1 cellular context compared by ENCODE assay signal in the genomic region with DNA sequence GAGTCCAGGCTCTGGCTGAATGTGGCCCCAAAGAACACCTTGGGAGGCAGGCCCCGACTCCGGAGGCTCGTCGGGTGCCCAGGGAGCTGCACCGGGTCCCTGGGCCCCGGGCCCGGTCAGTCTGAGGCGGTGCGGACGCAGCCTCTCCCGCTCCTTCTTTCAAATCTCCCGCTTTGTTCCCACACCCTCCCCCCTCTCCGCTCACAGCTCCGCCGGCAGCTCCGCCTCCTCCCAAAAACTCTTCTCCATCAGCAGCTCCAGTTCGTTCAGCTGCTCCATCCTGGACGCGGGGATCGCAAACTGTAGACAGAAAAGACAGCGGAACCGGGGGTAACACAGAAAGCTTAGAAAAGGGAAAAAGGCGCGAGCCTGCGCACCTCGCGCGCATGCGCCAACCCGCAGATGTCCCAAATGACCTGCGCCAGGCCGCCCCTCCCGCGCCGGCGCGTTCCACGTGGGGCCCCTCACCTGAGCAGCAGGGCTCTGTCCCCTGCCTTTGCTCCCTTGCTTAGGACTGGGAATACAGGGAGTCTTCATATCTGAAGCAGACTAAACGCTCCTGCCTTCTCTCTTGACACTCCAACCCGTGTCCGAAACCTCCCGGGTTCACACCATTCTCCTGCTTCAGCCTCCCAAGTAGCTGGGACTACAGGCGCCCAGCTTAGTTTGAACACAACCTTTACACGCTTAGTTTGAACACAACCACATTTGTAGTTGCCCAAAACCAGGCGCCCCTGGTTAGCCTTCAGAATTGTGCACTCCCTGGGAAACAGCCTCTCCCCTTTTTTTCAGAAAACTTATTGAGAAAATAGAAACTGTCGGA.
TF ChIP-seq lines count a peak whose summit lies in the region.

A gene with protein sequence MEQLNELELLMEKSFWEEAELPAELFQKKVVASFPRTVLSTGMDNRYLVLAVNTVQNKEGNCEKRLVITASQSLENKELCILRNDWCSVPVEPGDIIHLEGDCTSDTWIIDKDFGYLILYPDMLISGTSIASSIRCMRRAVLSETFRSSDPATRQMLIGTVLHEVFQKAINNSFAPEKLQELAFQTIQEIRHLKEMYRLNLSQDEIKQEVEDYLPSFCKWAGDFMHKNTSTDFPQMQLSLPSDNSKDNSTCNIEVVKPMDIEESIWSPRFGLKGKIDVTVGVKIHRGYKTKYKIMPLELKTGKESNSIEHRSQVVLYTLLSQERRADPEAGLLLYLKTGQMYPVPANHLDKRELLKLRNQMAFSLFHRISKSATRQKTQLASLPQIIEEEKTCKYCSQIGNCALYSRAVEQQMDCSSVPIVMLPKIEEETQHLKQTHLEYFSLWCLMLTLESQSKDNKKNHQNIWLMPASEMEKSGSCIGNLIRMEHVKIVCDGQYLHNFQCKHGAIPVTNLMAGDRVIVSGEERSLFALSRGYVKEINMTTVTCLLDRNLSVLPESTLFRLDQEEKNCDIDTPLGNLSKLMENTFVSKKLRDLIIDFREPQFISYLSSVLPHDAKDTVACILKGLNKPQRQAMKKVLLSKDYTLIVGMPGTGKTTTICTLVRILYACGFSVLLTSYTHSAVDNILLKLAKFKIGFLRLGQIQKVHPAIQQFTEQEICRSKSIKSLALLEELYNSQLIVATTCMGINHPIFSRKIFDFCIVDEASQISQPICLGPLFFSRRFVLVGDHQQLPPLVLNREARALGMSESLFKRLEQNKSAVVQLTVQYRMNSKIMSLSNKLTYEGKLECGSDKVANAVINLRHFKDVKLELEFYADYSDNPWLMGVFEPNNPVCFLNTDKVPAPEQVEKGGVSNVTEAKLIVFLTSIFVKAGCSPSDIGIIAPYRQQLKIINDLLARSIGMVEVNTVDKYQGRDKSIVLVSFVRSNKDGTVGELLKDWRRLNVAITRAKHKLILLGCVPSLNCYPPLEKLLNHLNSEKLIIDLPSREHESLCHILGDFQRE (minus strand): TSS at position 388 of the 823 bp plus-strand sequence. CDS start 109 bp downstream, at position 279.

TF ChIP-seq in HepG2, 621 proteins besides CTCF, POLR2A, EP300 and RAD21 (continued from another document and continues in another):
- TF ChIP-seq, protein P1, sequence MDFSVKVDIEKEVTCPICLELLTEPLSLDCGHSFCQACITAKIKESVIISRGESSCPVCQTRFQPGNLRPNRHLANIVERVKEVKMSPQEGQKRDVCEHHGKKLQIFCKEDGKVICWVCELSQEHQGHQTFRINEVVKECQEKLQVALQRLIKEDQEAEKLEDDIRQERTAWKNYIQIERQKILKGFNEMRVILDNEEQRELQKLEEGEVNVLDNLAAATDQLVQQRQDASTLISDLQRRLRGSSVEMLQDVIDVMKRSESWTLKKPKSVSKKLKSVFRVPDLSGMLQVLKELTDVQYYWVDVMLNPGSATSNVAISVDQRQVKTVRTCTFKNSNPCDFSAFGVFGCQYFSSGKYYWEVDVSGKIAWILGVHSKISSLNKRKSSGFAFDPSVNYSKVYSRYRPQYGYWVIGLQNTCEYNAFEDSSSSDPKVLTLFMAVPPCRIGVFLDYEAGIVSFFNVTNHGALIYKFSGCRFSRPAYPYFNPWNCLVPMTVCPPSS (IDR thresholded peaks at IDR 0.05) = no peak
- TF ChIP-seq, protein P2, sequence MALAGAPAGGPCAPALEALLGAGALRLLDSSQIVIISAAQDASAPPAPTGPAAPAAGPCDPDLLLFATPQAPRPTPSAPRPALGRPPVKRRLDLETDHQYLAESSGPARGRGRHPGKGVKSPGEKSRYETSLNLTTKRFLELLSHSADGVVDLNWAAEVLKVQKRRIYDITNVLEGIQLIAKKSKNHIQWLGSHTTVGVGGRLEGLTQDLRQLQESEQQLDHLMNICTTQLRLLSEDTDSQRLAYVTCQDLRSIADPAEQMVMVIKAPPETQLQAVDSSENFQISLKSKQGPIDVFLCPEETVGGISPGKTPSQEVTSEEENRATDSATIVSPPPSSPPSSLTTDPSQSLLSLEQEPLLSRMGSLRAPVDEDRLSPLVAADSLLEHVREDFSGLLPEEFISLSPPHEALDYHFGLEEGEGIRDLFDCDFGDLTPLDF (CRISPR knock-in tag; IDR thresholded peaks at IDR 0.05) = peak; percentile 93
- TF ChIP-seq PTBP1 (IDR thresholded peaks at IDR 0.05; ENCODE audit: low read depth, low read length, poor library complexity, severe bottlenecking) (no peak), SATB2 (CRISPR knock-in tag; IDR thresholded peaks at IDR 0.05) (0 out of 2 replicates have a peak, but pooled peaks have one; percentile 23), LCORL (IDR thresholded peaks at IDR 0.05) (no peak), LCORL (CRISPR knock-in tag; IDR thresholded peaks at IDR 0.05) (peak; percentile 68; the same call in 1 of the 2 replicates), ZNF556 (CRISPR knock-in tag; IDR thresholded peaks at IDR 0.05; ENCODE audit: borderline replicate concordance) (no peak), NFKBIZ (CRISPR knock-in tag; IDR thresholded peaks at IDR 0.05) (no peak), SNRNP70 (IDR thresholded peaks at IDR 0.05; ENCODE audit: low read depth, low read length) (no peak), MXD4 (CRISPR knock-in tag; IDR thresholded peaks at IDR 0.05) (peak; percentile 83), TAF1 (CRISPR knock-in tag; IDR thresholded peaks at IDR 0.05) (peak; percentile 64; the same call in 1 of the 2 replicates), RNF2 (conservative IDR thresholded peaks at IDR 0.05; ENCODE audit: low read depth) (no peak; the same call in 1 of the 2 replicates), ZNF749 (CRISPR knock-in tag; IDR thresholded peaks at IDR 0.05; ENCODE audit: borderline replicate concordance) (no peak), SUZ12 (IDR thresholded peaks at IDR 0.05; ENCODE audit: low read depth, low read length) (no peak), PCBP1 (IDR thresholded peaks at IDR 0.05; ENCODE audit: borderline replicate concordance, low read depth, low read length) (no peak), ZNF138 (CRISPR knock-in tag; IDR thresholded peaks at IDR 0.05; ENCODE audit: low read depth) (0 out of 2 replicates have a peak, but pooled peaks have one; percentile 42), ZNF841 (CRISPR knock-in tag; IDR thresholded peaks at IDR 0.05; ENCODE audit: borderline replicate concordance) (no peak), SAFB2 (CRISPR knock-in tag; IDR thresholded peaks at IDR 0.05; ENCODE audit: borderline replicate concordance, low read depth) (no peak), FOXJ3 (CRISPR knock-in tag; IDR thresholded peaks at IDR 0.05; ENCODE audit: borderline replicate concordance) (no peak), HNRNPH1 (optimal IDR thresholded peaks at IDR 0.05; ENCODE audit: low read depth, low read length) (no peak)
- TF ChIP-seq, protein P3, sequence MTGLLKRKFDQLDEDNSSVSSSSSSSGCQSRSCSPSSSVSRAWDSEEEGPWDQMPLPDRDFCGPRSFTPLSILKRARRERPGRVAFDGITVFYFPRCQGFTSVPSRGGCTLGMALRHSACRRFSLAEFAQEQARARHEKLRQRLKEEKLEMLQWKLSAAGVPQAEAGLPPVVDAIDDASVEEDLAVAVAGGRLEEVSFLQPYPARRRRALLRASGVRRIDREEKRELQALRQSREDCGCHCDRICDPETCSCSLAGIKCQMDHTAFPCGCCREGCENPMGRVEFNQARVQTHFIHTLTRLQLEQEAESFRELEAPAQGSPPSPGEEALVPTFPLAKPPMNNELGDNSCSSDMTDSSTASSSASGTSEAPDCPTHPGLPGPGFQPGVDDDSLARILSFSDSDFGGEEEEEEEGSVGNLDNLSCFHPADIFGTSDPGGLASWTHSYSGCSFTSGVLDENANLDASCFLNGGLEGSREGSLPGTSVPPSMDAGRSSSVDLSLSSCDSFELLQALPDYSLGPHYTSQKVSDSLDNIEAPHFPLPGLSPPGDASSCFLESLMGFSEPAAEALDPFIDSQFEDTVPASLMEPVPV (CRISPR knock-in tag; IDR thresholded peaks at IDR 0.05) = peak; percentile 82; the same call in 1 of the 2 replicates
- TF ChIP-seq, protein P4, sequence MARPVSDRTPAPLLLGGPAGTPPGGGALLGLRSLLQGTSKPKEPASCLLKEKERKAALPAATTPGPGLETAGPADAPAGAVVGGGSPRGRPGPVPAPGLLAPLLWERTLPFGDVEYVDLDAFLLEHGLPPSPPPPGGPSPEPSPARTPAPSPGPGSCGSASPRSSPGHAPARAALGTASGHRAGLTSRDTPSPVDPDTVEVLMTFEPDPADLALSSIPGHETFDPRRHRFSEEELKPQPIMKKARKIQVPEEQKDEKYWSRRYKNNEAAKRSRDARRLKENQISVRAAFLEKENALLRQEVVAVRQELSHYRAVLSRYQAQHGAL (CRISPR knock-in tag; IDR thresholded peaks at IDR 0.05; ENCODE audit: not compliant biosample characterization) = no peak
- TF ChIP-seq, protein P5, sequence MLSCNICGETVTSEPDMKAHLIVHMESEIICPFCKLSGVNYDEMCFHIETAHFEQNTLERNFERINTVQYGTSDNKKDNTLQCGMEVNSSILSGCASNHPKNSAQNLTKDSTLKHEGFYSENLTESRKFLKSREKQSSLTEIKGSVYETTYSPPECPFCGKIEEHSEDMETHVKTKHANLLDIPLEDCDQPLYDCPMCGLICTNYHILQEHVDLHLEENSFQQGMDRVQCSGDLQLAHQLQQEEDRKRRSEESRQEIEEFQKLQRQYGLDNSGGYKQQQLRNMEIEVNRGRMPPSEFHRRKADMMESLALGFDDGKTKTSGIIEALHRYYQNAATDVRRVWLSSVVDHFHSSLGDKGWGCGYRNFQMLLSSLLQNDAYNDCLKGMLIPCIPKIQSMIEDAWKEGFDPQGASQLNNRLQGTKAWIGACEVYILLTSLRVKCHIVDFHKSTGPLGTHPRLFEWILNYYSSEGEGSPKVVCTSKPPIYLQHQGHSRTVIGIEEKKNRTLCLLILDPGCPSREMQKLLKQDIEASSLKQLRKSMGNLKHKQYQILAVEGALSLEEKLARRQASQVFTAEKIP (CRISPR knock-in tag; IDR thresholded peaks at IDR 0.05; ENCODE audit: borderline replicate concordance) = no peak
- TF ChIP-seq, protein P6, sequence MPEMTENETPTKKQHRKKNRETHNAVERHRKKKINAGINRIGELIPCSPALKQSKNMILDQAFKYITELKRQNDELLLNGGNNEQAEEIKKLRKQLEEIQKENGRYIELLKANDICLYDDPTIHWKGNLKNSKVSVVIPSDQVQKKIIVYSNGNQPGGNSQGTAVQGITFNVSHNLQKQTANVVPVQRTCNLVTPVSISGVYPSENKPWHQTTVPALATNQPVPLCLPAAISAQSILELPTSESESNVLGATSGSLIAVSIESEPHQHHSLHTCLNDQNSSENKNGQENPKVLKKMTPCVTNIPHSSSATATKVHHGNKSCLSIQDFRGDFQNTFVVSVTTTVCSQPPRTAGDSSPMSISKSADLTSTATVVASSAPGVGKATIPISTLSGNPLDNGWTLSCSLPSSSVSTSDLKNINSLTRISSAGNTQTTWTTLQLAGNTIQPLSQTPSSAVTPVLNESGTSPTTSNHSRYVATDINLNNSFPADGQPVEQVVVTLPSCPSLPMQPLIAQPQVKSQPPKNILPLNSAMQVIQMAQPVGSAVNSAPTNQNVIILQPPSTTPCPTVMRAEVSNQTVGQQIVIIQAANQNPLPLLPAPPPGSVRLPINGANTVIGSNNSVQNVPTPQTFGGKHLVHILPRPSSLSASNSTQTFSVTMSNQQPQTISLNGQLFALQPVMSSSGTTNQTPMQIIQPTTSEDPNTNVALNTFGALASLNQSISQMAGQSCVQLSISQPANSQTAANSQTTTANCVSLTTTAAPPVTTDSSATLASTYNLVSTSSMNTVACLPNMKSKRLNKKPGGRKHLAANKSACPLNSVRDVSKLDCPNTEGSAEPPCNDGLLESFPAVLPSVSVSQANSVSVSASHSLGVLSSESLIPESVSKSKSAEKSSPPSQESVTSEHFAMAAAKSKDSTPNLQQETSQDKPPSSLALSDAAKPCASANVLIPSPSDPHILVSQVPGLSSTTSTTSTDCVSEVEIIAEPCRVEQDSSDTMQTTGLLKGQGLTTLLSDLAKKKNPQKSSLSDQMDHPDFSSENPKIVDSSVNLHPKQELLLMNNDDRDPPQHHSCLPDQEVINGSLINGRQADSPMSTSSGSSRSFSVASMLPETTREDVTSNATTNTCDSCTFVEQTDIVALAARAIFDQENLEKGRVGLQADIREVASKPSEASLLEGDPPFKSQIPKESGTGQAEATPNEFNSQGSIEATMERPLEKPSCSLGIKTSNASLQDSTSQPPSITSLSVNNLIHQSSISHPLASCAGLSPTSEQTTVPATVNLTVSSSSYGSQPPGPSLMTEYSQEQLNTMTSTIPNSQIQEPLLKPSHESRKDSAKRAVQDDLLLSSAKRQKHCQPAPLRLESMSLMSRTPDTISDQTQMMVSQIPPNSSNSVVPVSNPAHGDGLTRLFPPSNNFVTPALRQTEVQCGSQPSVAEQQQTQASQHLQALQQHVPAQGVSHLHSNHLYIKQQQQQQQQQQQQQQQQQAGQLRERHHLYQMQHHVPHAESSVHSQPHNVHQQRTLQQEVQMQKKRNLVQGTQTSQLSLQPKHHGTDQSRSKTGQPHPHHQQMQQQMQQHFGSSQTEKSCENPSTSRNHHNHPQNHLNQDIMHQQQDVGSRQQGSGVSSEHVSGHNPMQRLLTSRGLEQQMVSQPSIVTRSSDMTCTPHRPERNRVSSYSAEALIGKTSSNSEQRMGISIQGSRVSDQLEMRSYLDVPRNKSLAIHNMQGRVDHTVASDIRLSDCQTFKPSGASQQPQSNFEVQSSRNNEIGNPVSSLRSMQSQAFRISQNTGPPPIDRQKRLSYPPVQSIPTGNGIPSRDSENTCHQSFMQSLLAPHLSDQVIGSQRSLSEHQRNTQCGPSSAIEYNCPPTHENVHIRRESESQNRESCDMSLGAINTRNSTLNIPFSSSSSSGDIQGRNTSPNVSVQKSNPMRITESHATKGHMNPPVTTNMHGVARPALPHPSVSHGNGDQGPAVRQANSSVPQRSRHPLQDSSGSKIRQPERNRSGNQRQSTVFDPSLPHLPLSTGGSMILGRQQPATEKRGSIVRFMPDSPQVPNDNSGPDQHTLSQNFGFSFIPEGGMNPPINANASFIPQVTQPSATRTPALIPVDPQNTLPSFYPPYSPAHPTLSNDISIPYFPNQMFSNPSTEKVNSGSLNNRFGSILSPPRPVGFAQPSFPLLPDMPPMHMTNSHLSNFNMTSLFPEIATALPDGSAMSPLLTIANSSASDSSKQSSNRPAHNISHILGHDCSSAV (CRISPR knock-in tag; IDR thresholded peaks at IDR 0.05; ENCODE audit: borderline replicate concordance) = no peak
- TF ChIP-seq, protein P7, sequence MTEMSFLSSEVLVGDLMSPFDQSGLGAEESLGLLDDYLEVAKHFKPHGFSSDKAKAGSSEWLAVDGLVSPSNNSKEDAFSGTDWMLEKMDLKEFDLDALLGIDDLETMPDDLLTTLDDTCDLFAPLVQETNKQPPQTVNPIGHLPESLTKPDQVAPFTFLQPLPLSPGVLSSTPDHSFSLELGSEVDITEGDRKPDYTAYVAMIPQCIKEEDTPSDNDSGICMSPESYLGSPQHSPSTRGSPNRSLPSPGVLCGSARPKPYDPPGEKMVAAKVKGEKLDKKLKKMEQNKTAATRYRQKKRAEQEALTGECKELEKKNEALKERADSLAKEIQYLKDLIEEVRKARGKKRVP (CRISPR knock-in tag; IDR thresholded peaks at IDR 0.05) = no peak; a peak in 1 of 4 replicates
- TF ChIP-seq, protein P8, sequence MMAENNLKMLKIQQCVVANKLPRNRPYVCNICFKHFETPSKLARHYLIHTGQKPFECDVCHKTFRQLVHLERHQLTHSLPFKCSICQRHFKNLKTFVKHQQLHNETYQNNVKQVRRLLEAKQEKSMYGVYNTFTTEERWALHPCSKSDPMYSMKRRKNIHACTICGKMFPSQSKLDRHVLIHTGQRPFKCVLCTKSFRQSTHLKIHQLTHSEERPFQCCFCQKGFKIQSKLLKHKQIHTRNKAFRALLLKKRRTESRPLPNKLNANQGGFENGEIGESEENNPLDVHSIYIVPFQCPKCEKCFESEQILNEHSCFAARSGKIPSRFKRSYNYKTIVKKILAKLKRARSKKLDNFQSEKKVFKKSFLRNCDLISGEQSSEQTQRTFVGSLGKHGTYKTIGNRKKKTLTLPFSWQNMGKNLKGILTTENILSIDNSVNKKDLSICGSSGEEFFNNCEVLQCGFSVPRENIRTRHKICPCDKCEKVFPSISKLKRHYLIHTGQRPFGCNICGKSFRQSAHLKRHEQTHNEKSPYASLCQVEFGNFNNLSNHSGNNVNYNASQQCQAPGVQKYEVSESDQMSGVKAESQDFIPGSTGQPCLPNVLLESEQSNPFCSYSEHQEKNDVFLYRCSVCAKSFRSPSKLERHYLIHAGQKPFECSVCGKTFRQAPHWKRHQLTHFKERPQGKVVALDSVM (CRISPR knock-in tag; IDR thresholded peaks at IDR 0.05) = no peak
